Comparison of ENCODE assay signal across 17 cellular contexts in the genomic region with DNA sequence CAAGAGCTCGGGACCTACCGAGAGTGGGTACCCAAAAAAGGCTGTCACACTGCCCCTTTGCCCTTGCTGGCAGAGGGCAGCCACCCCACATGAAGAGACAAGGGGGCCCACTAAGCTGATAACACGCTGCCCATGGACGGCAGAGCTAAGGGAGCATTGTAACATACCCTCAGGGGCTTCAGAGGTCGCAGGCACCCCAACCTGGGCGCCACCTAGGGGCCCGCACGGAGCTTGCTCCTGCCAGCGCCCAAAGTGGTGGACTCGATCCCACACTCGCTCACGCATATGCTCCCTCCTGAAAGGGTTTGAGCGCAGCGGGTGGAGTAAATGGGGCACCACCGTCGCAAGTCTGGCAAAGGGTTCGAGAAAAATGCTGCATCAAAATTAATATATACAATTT.
DNase-seq lines count a peak whose midpoint lies in the region; ATAC-seq, FAIRE-seq and TF ChIP-seq lines count a peak whose summit lies in the region.
"Had no signal": no experiment of that assay in that cellular context is flagged by ENCODE, and none has a peak within 500 bp of the region (broad histone marks: within the 10 kb centered on the region; RNA-seq: fewer than 3 reads in every experiment).

No MANE protein-coding gene starts in this region.

- no peaks in the 10 kb centered on the region for H3K36me3 ChIP-seq in endodermal cell (ENCODE audit: control insufficient read depth, insufficient read depth, low read length)
- no peaks in the 10 kb centered on the region for H3K36me3 ChIP-seq in GM23248 (ENCODE audit: low read depth)
- H3K36me3 ChIP-seq: thyroid gland had no signal

- H3K9me3 ChIP-seq in right cardiac atrium (ENCODE audit: control insufficient read depth, low read length) (no peaks in the 10 kb centered on the region), endodermal cell (ENCODE audit: control insufficient read depth, low read length) (no peaks in the 10 kb centered on the region), GM23248 (ENCODE audit: low read depth) (no peaks in the 10 kb centered on the region)
- H3K9me3 ChIP-seq: mucosa of descending colon, thyroid gland had no signal

- H3K27ac ChIP-seq in right cardiac atrium (ENCODE audit: low read length): no peak overlapping the region
- H3K27ac ChIP-seq in endodermal cell (ENCODE audit: low read depth, low read length): no peak overlapping the region
- H3K27ac ChIP-seq in GM23248: no peak overlapping the region
- H3K27ac ChIP-seq: PC-9, thyroid gland had no signal

- H3K9ac ChIP-seq in endodermal cell (ENCODE audit: extremely low read depth, low read length, poor library complexity, severe bottlenecking): no peak overlapping the region
- H3K9ac ChIP-seq in GM23248: no peak overlapping the region

- H3K4me3 Mint-ChIP-seq in endodermal cell: no peak overlapping the region
- no peak overlapping the region for H3K4me3 Mint-ChIP-seq in activated T-helper 17 cell treated with anti-CD3 and anti-CD28 coated beads, Interleukin-2, amount 50 U/mL, for 72 hours
- H3K4me3 Mint-ChIP-seq: activated CD4-positive, alpha-beta T cell treated with anti-CD3 and anti-CD28 coated beads, Interleukin-2, amount 10 ng/mL, durations not matched to agents 24 days and 14 days; brain; T-helper 1 cell treated with Interleukin-12 subunit alpha and Interleukin-12 subunit beta and Interleukin-4 antibody, amounts not matched to agents 30 μg/mL and 1 μg/mL, for 36 hours had no signal

- DNase-seq in right cardiac atrium (peak; percentile 7 to 20 (median 11)), Right ventricle myocardium superior (no peak), NB4 (ENCODE audit: low read depth) (peak; percentile 7), endodermal cell (peak; percentile 82), GM23248 (no peak), urothelium cell line (ENCODE audit: low spot score) (no peak)
- DNase-seq: activated CD4-positive, alpha-beta T cell treated with anti-CD3 and anti-CD28 coated beads, Interleukin-2, amount 10 ng/mL, durations not matched to agents 24 days and 14 days; MV-4-11; NCI-H345; PC-9; thyroid gland had no signal

- H3K27me3 Mint-ChIP-seq in endodermal cell (ENCODE audit: insufficient read depth): peaks cover 14% of the 10 kb centered on the region
- no peaks in the 10 kb centered on the region for H3K27me3 Mint-ChIP-seq in activated T-helper 17 cell treated with anti-CD3 and anti-CD28 coated beads, Interleukin-2, amount 50 U/mL, for 72 hours
- H3K27me3 Mint-ChIP-seq: activated CD4-positive, alpha-beta T cell treated with anti-CD3 and anti-CD28 coated beads, Interleukin-2, amount 10 ng/mL, durations not matched to agents 24 days and 14 days; brain had no signal

- H3K27ac Mint-ChIP-seq in endodermal cell: no peak overlapping the region
- H3K27ac Mint-ChIP-seq in activated T-helper 17 cell treated with anti-CD3 and anti-CD28 coated beads, Interleukin-2, amount 50 U/mL, for 72 hours: no peak overlapping the region
- H3K27ac Mint-ChIP-seq: activated CD4-positive, alpha-beta T cell treated with anti-CD3 and anti-CD28 coated beads, Interleukin-2, amount 10 ng/mL, durations not matched to agents 24 days and 14 days; brain; T-helper 1 cell treated with Interleukin-12 subunit alpha and Interleukin-12 subunit beta and Interleukin-4 antibody, amounts not matched to agents 30 μg/mL and 1 μg/mL, for 36 hours had no signal

- ATAC-seq in right cardiac atrium (no peak), Right ventricle myocardium superior (ENCODE audit: poor library complexity) (no peak), HG03457 (IDR thresholded peaks at IDR 0.05; ENCODE audit: unreplicated experiment) (no peak)
- ATAC-seq in activated T-helper 17 cell treated with anti-CD3 and anti-CD28 coated beads, Interleukin-2, amount 50 U/mL, for 72 hours (replicated peaks): no peak
- ATAC-seq: mucosa of descending colon had no signal

- WGBS in right cardiac atrium: 55% methylated on average over 17 of the region's 17 CpGs
- WGBS in endodermal cell (ENCODE audit: insufficient coverage in 1 of 2, insufficient read length in 1 of 2), 2 experiments: 80 to 88% methylated on average over 11 to 17 of the region's 17 CpGs
- WGBS in GM23248 (ENCODE audit: low coverage in 1 of 2, low lambda C conversion rate in 2 of 2, missing lambda C conversion rate in 2 of 2), 2 experiments: 34 to 43% methylated on average over 17 of the region's 17 CpGs

- H3K36me3 Mint-ChIP-seq in endodermal cell (ENCODE audit: low read depth): no peaks in the 10 kb centered on the region
- no peaks in the 10 kb centered on the region for H3K36me3 Mint-ChIP-seq in activated T-helper 17 cell treated with anti-CD3 and anti-CD28 coated beads, Interleukin-2, amount 50 U/mL, for 72 hours (ENCODE audit: low read depth)
- H3K36me3 Mint-ChIP-seq: brain had no signal

- H4K20me1 ChIP-seq in GM23248 (ENCODE audit: insufficient read depth): no peaks in the 10 kb centered on the region

- no peaks in the 10 kb centered on the region for H3K27me3 ChIP-seq in right cardiac atrium (ENCODE audit: control insufficient read depth, insufficient read depth)
- H3K27me3 ChIP-seq in endodermal cell (ENCODE audit: control insufficient read depth, insufficient read depth, low read length, poor library complexity, severe bottlenecking): no peaks in the 10 kb centered on the region
- no peaks in the 10 kb centered on the region for H3K27me3 ChIP-seq in GM23248 (replicated peaks; ENCODE audit: insufficient read depth)
- H3K27me3 ChIP-seq: thyroid gland had no signal

- H3F3A ChIP-seq in GM23248 (ENCODE audit: insufficient read depth): no peaks in the 10 kb centered on the region

- TF ChIP-seq CTCF in NB4 (IDR thresholded peaks at IDR 0.05; ENCODE audit: low read depth, low read length) (no peak), endodermal cell (conservative IDR thresholded peaks at IDR 0.05) (peak; percentile 87)

- in situ Hi-C loops in GM23248 (cut with MboI): no loop called here

- H2AFZ ChIP-seq in GM23248: no peak overlapping the region
- H2AFZ ChIP-seq: PC-9 had no signal

- H3K9me2 ChIP-seq in GM23248 (ENCODE audit: insufficient read depth): no peaks in the 10 kb centered on the region

- no peaks in the 10 kb centered on the region for H3K4me1 ChIP-seq in right cardiac atrium (ENCODE audit: control insufficient read depth, insufficient read depth, low read length)
- no peaks in the 10 kb centered on the region for H3K4me1 ChIP-seq in endodermal cell (ENCODE audit: control insufficient read depth, insufficient read depth, low read length)
- no peaks in the 10 kb centered on the region for H3K4me1 ChIP-seq in GM23248 (ENCODE audit: insufficient read depth)
- H3K4me1 ChIP-seq: thyroid gland had no signal

- no peak overlapping the region for H3K4me2 ChIP-seq in GM23248 (ENCODE audit: unreplicated experiment)
- H3K4me2 ChIP-seq: PC-9 had no signal

- H3K4me1 Mint-ChIP-seq in endodermal cell: peaks cover under 1% of the 10 kb centered on the region
- H3K4me1 Mint-ChIP-seq in activated T-helper 17 cell treated with anti-CD3 and anti-CD28 coated beads, Interleukin-2, amount 50 U/mL, for 72 hours: no peaks in the 10 kb centered on the region
- H3K4me1 Mint-ChIP-seq: activated CD4-positive, alpha-beta T cell treated with anti-CD3 and anti-CD28 coated beads, Interleukin-2, amount 10 ng/mL, durations not matched to agents 24 days and 14 days had no signal

- no peaks in the 10 kb centered on the region for H3K9me3 Mint-ChIP-seq in endodermal cell
- no peaks in the 10 kb centered on the region for H3K9me3 Mint-ChIP-seq in activated T-helper 17 cell treated with anti-CD3 and anti-CD28 coated beads, Interleukin-2, amount 50 U/mL, for 72 hours
- H3K9me3 Mint-ChIP-seq: activated CD4-positive, alpha-beta T cell treated with anti-CD3 and anti-CD28 coated beads, Interleukin-2, amount 10 ng/mL, durations not matched to agents 24 days and 14 days; brain; T-helper 1 cell treated with Interleukin-12 subunit alpha and Interleukin-12 subunit beta and Interleukin-4 antibody, amounts not matched to agents 30 μg/mL and 1 μg/mL, for 36 hours had no signal

- H3K4me3 ChIP-seq in right cardiac atrium (ENCODE audit: low read length) (no peak overlapping the region), NB4 (ENCODE audit: low read depth, low read length) (no peak overlapping the region), endodermal cell (ENCODE audit: low read length) (no peak overlapping the region), GM23248 (no peak overlapping the region)
- H3K4me3 ChIP-seq: mucosa of descending colon, PC-9, thyroid gland had no signal

- no peak for TF ChIP-seq POLR2A in NB4 (IDR thresholded peaks at IDR 0.05; ENCODE audit: extremely low read depth, insufficient read length)

- FAIRE-seq in urothelium cell line (lab: Jason Lieb, UNC): no peak
- FAIRE-seq: HTR-8/SVneo had no signal

- no peaks in the 10 kb centered on the region for H3K79me2 ChIP-seq in GM23248 (ENCODE audit: insufficient read depth)

- intact Hi-C loops in right cardiac atrium (cut with DNase I) (no loop called here), Right ventricle myocardium superior (cut with DNase I) (no loop called here)

Comparison
In these comparisons a context has a peak if more than half of its experiments do, and no peak if none do; other contexts are left out.
1. DNase-seq: peak in right cardiac atrium (3 of 3), NB4 (single experiment) and endodermal cell (single experiment); none in Right ventricle myocardium superior (single experiment), GM23248 (single experiment) and urothelium cell line (single experiment).